In genomic region chr2:216694826-216695217, GRCh38 we compare ENCODE assay signal across 9 cellular contexts. TPM values are rescaled to one million over a fixed set of nuclear protein-coding genes. Genes with fewer than 3 reads are reported as not detected.
DNase-seq lines count a peak whose midpoint lies in the region; ATAC-seq and TF ChIP-seq lines count a peak whose summit lies in the region.
"Had no signal": no experiment of that assay in that cellular context is flagged by ENCODE, and none has a peak within 500 bp of the region (broad histone marks: within the 10 kb centered on the region; RNA-seq: fewer than 3 reads in every experiment).

No MANE protein-coding gene starts in this region.

- H3K79me2 ChIP-seq in MM.1S (ENCODE audit: low read length) (no peaks in the 10 kb centered on the region), neural cell (replicated peaks; ENCODE audit: insufficient read depth, low read length) (no peaks in the 10 kb centered on the region)

- TF ChIP-seq CTCF in A673 (conservative IDR thresholded peaks at IDR 0.05; ENCODE audit: low read depth, low read length) (no peak), MM.1S (IDR thresholded peaks at IDR 0.05; ENCODE audit: low read length) (no peak), neural cell (IDR thresholded peaks at IDR 0.05; ENCODE audit: poor library complexity, severe bottlenecking) (no peak)

- WGBS in esophagus, 2 donors, result 5 to 7% methylated on average over 10 of the region's 10 CpGs

- H3K36me3 ChIP-seq in A673 (ENCODE audit: insufficient read depth, low read length, poor library complexity, severe bottlenecking) (no peaks in the 10 kb centered on the region), MM.1S (replicated peaks; ENCODE audit: insufficient read depth, low read length) (no peaks in the 10 kb centered on the region), esophagus (ENCODE audit: control insufficient read depth in 2 of 2, insufficient read depth in 2 of 2, low read length in 1 of 2) (no peaks in the 10 kb centered on the region), neural cell (ENCODE audit: insufficient read depth, low read length) (no peaks in the 10 kb centered on the region)

- TSS peak; percentile 85 for BruUV-seq in A673 (replicated peaks; lab: Mats Ljungman, UMichigan)

- intact Hi-C loops in A673 (cut with micrococcal nuclease; ENCODE audit: unreplicated experiment), result loop anchor here (5.0 to 10.0 kb wide), 4 partner anchors 270 to 1062 kb away; no protein-coding TSS in a partner anchor

- no peak for TF ChIP-seq EP300 in neural cell (conservative IDR thresholded peaks at IDR 0.05; ENCODE audit: poor library complexity, severe bottlenecking)

- H3K9me2 ChIP-seq in MM.1S (replicated peaks; ENCODE audit: insufficient read depth, low read length) (no peaks in the 10 kb centered on the region), neural cell (ENCODE audit: insufficient read depth, low read length) (no peaks in the 10 kb centered on the region)

- POLR2A ChIA-PET in A673 (lab: Charles Lee; ENCODE audit: low non-redundant PET), result interaction anchor here (0.5 to 0.8 kb wide), 2 partner anchors 68 to 633 kb away, joined by 4 to 27 read pairs; no protein-coding TSS in a partner anchor

- peak overlapping the region; percentile 100; the same call in 1 of the 2 replicates for H3K4me2 ChIP-seq in MM.1S (ENCODE audit: low read depth, low read length)
- H3K4me2 ChIP-seq in neural cell (ENCODE audit: low read length), result peak overlapping the region; percentile 79

- CTCF ChIA-PET in A673 (lab: Charles Lee), result interaction anchor here (0.6 to 1.8 kb wide), 11 partner anchors 8 to 1019 kb away, joined by 3 to 23 read pairs (median 4); no protein-coding TSS in a partner anchor

- peak overlapping the region; percentile 62 for H3K4me3 ChIP-seq in A673 (ENCODE audit: low read depth, low read length, poor library complexity, severe bottlenecking)
- 0 out of 2 replicates have a peak overlapping the region, but pooled peaks have one; percentile 69 for H3K4me3 ChIP-seq in MM.1S (ENCODE audit: low read length)
- peak overlapping the region; percentile 49 to 62 for H3K4me3 ChIP-seq in esophagus (ENCODE audit: low read depth in 1 of 2, low read length in 2 of 2)
- peak overlapping the region; percentile 79 for H3K4me3 ChIP-seq in neural cell (ENCODE audit: low read length)

- H3F3A ChIP-seq in MM.1S (ENCODE audit: insufficient read depth, low read length) (peaks cover 7% of the 10 kb centered on the region; the same call in 1 of the 2 replicates), neural cell (ENCODE audit: insufficient read depth, low read length, poor library complexity, severe bottlenecking) (peaks cover 8% of the 10 kb centered on the region)

- peak overlapping the region; percentile 58 for H3K27ac ChIP-seq in A673 (ENCODE audit: low read depth, low read length, poor library complexity, severe bottlenecking)
- H3K27ac ChIP-seq in MM.1S (ENCODE audit: low read length), result no peak overlapping the region
- peak overlapping the region; percentile 65 to 79 for H3K27ac ChIP-seq in esophagus (ENCODE audit: low read depth in 2 of 2, low read length in 1 of 2)
- H3K27ac ChIP-seq in neural cell (ENCODE audit: low read length), result no peak overlapping the region

- H3K9ac ChIP-seq in MM.1S (ENCODE audit: low read length) (no peak overlapping the region), neural cell (ENCODE audit: low read length) (peak overlapping the region; percentile 59)

- ATAC-seq in GM21717 (IDR thresholded peaks at IDR 0.05; ENCODE audit: unreplicated experiment), result no peak

- H3K27me3 ChIP-seq in A673 (replicated peaks; ENCODE audit: insufficient read depth, low read depth, low read length, poor library complexity) (no peaks in the 10 kb centered on the region), MM.1S (replicated peaks; ENCODE audit: insufficient read depth, low read length) (peaks cover 20% of the 10 kb centered on the region), esophagus (ENCODE audit: control insufficient read depth in 1 of 2, insufficient read depth in 2 of 2, low read length in 2 of 2) (no peaks in the 10 kb centered on the region), neural cell (ENCODE audit: insufficient read depth, low read depth, low read length) (peaks cover 22% of the 10 kb centered on the region)

- TF ChIP-seq RAD21 in neural cell (conservative IDR thresholded peaks at IDR 0.05), result no peak

- H3K4me1 ChIP-seq in A673 (ENCODE audit: insufficient read depth, low read length, poor library complexity, severe bottlenecking) (peaks cover 53% of the 10 kb centered on the region), MM.1S (ENCODE audit: low read length) (no peaks in the 10 kb centered on the region), esophagus (ENCODE audit: control insufficient read depth in 2 of 2, insufficient read depth in 2 of 2, low read length in 1 of 2) (peaks cover 0 to 4% of the 10 kb centered on the region in 2 donors)

- no peaks in the 10 kb centered on the region for H3K9me3 ChIP-seq in A673 (ENCODE audit: low read depth, low read length, poor library complexity, severe bottlenecking)
- H3K9me3 ChIP-seq in MM.1S (replicated peaks; ENCODE audit: insufficient read depth, low read length), result no peaks in the 10 kb centered on the region
- no peaks in the 10 kb centered on the region for H3K9me3 ChIP-seq in esophagus (ENCODE audit: control insufficient read depth in 2 of 2, insufficient read depth in 1 of 2, low read depth in 1 of 2, low read length in 1 of 2)
- no peaks in the 10 kb centered on the region for H3K9me3 ChIP-seq in neural cell (ENCODE audit: low read length)

- DNase-seq in A673 (ENCODE audit: low spot score), result no peak
- no peak for DNase-seq in MM.1S
- DNase-seq in NOMO-1 (lab: John Stamatoyannopoulos, UW; ENCODE audit: unreplicated experiment in 2 of 2), result no peak
- no peak for DNase-seq in ecto neural progenitor cell (ENCODE audit: low spot score)
- no peak for DNase-seq in NCI-H2081 treated with DMSO at 0.1 percent for 48 hours (lab: John Stamatoyannopoulos, UW)
- DNase-seq: small intestine had no signal

- H4K20me1 ChIP-seq in MM.1S (ENCODE audit: insufficient read depth, low read length) (no peaks in the 10 kb centered on the region), neural cell (ENCODE audit: insufficient read depth) (no peaks in the 10 kb centered on the region)

- H2AFZ ChIP-seq in MM.1S (ENCODE audit: low read length) (no peak overlapping the region), neural cell (ENCODE audit: low read depth, low read length) (no peak overlapping the region)

TF ChIP-seq in neural cell, 6 proteins besides CTCF, POLR2A, EP300 and RAD21:
- no peak for TF ChIP-seq MXI1 (conservative IDR thresholded peaks at IDR 0.05; ENCODE audit: poor library complexity, severe bottlenecking)
- TF ChIP-seq SMC3 (conservative IDR thresholded peaks at IDR 0.05; ENCODE audit: poor library complexity), result no peak
- no peak for TF ChIP-seq REST (IDR thresholded peaks at IDR 0.05; ENCODE audit: borderline replicate concordance)
- no peak for TF ChIP-seq TAF1 (IDR thresholded peaks at IDR 0.05; ENCODE audit: low read depth)
- no peak for TF ChIP-seq POLR2AphosphoS5 (IDR thresholded peaks at IDR 0.05)
- TF ChIP-seq EZH2 (IDR thresholded peaks at IDR 0.05; ENCODE audit: borderline replicate concordance, insufficient read depth, low read length, poor library complexity, severe bottlenecking), result no peak
TF ChIP-seq in neural cell: peak in this region for 0.

RNA-seq across cellular contexts. Expression of gene IGFBP5, which starts 0.5 kb away (rescaled TPM):
- 5.4 and 7.1 TPM in 2 replicates for total RNA-seq in A673 (2021)
- polyA plus RNA-seq in esophagus, result 10 to 100 TPM; 29.4 to 46.5 TPM
- 1.6 and 2.1 TPM in 2 replicates for polyA plus RNA-seq in neural cell
- polyA minus RNA-seq in neural cell, result 1.9 TPM in 2 replicates

Comparison
In these comparisons a context has a peak if more than half of its experiments do, and no peak if none do; other contexts are left out.
1. H3K27ac ChIP-seq: peak in A673 (single experiment) and esophagus (2 of 2); none in MM.1S (single experiment) and neural cell (single experiment).
2. Peak in every context shown above with its lines, with median percentiles within 50 percentile points of each other: H3K4me3 ChIP-seq.